6 cellular contexts compared by ENCODE assay signal in genomic region chr22:37677628-37677974, GRCh38. TPM values are rescaled to one million over a fixed set of nuclear protein-coding genes. Genes with fewer than 3 reads are reported as not detected.
DNase-seq lines count a peak whose midpoint lies in the region; ATAC-seq and TF ChIP-seq lines count a peak whose summit lies in the region.
"Not testable (repeated sequence)": the region's sequence is repeated elsewhere in the genome, so short reads cannot be mapped to it uniquely, and the experiment has no call there.

No MANE protein-coding gene starts in this region.

- not testable (repeated sequence) for H3K27me3 ChIP-seq in AG04450 (ENCODE audit: control insufficient read depth, insufficient read depth, low read length); HUES64 (ENCODE audit: insufficient read depth, low read length); duodenal mucosa (ENCODE audit: control insufficient read depth in 1 of 2, insufficient read depth in 2 of 2, low read length in 2 of 2); layer of hippocampus (ENCODE audit: control insufficient read depth, insufficient read depth, low read length); sigmoid colon

- peak overlapping the region; percentile 82 for H3K4me3 Mint-ChIP-seq in activated CD8-positive, alpha-beta T cell treated with anti-CD3 and anti-CD28 coated beads, Interleukin-2, amount 10 ng/mL, durations not matched to agents 7 days and 5 days

- not testable (repeated sequence) for TF ChIP-seq POLR2A in sigmoid colon (IDR thresholded peaks at IDR 0.05)

- H3K36me3 ChIP-seq in HUES64 (ENCODE audit: insufficient read depth, low read length); duodenal mucosa (ENCODE audit: control insufficient read depth in 1 of 2, insufficient read depth in 2 of 2, low read length in 2 of 2): not testable (repeated sequence)
- peaks cover 0 to 18% (median 6%) of the 10 kb centered on the region in 4 donors for H3K36me3 ChIP-seq in sigmoid colon

- H3K4me1 Mint-ChIP-seq in activated CD8-positive, alpha-beta T cell treated with anti-CD3 and anti-CD28 coated beads, Interleukin-2, amount 10 ng/mL, durations not matched to agents 7 days and 5 days (ENCODE audit: low read depth): peaks cover 56% of the 10 kb centered on the region

- peak overlapping the region; percentile 72 for H3K27ac ChIP-seq in AG04450 (ENCODE audit: low read depth, low read length)
- H3K27ac ChIP-seq in HUES64 (ENCODE audit: low read depth, low read length): 0 out of 2 replicates have a peak overlapping the region, but pooled peaks have one; percentile 39
- peak overlapping the region; percentile 89 for H3K27ac ChIP-seq in duodenal mucosa (ENCODE audit: low read depth, low read length)
- peak overlapping the region; percentile 97 for H3K27ac ChIP-seq in layer of hippocampus (ENCODE audit: low read depth, low read length)
- H3K27ac ChIP-seq in sigmoid colon: peak overlapping the region; percentile 92 to 99 (median 95)

- intact Hi-C loops in sigmoid colon (cut with DNase I): loop anchor here (2.0 kb wide), 1 partner anchor 67 kb away; no protein-coding TSS in a partner anchor

- not testable (repeated sequence) for ATAC-seq in activated CD8-positive, alpha-beta T cell treated with anti-CD3 and anti-CD28 coated beads, Interleukin-2, amount 10 ng/mL, durations not matched to agents 7 days and 5 days

- 88% methylated on average over 10 of the region's 11 CpGs for WGBS in HUES64
- WGBS in sigmoid colon, 2 donors: 50 to 66% methylated on average over 11 of the region's 11 CpGs

- H3K9me3 ChIP-seq in AG04450 (ENCODE audit: control insufficient read depth, insufficient read depth, low read length); HUES64 (ENCODE audit: insufficient read depth, low read depth, low read length); duodenal mucosa (ENCODE audit: control insufficient read depth in 1 of 2, low read length in 2 of 2); sigmoid colon: not testable (repeated sequence)

- not testable (repeated sequence) for H3K9me3 Mint-ChIP-seq in activated CD8-positive, alpha-beta T cell treated with anti-CD3 and anti-CD28 coated beads, Interleukin-2, amount 10 ng/mL, durations not matched to agents 7 days and 5 days (ENCODE audit: insufficient read depth)

- CTCF ChIA-PET in AG04450 (lab: Charles Lee): interaction anchor here (10.2 kb wide), 1 partner anchor 34 kb away, joined by 101 read pairs; no protein-coding TSS in a partner anchor
- CTCF ChIA-PET in activated CD8-positive, alpha-beta T cell treated with anti-CD3 and anti-CD28 coated beads, Interleukin-2, amount 10 ng/mL, durations not matched to agents 7 days and 5 days (lab: Charles Lee): interaction anchor here (1.0 to 15.0 kb wide), 7 partner anchors 17 to 69 kb away, joined by 3 to 241 read pairs (median 11); partner anchors contain the start of genes GGA1, PDXP and TRIOBP

- H3K27ac Mint-ChIP-seq in activated CD8-positive, alpha-beta T cell treated with anti-CD3 and anti-CD28 coated beads, Interleukin-2, amount 10 ng/mL, durations not matched to agents 7 days and 5 days: peak overlapping the region; percentile 99

- TF ChIP-seq CTCF in AG04450 (IDR thresholded peaks at IDR 0.05; ENCODE audit: low read depth, low read length); sigmoid colon (IDR thresholded peaks at IDR 0.05): not testable (repeated sequence)

- H3K4me1 ChIP-seq in HUES64 (ENCODE audit: insufficient read depth, low read length): not testable (repeated sequence)
- H3K4me1 ChIP-seq in duodenal mucosa (ENCODE audit: control insufficient read depth in 1 of 2, insufficient read depth in 2 of 2, low read length in 2 of 2): peaks cover 34 to 49% of the 10 kb centered on the region in 2 donors
- peaks cover 0 to 71% (median 62%) of the 10 kb centered on the region in 4 donors for H3K4me1 ChIP-seq in sigmoid colon

- TF ChIP-seq EP300 in sigmoid colon (IDR thresholded peaks at IDR 0.05): not testable (repeated sequence)

- POLR2A ChIA-PET in AG04450 (lab: Yijun Ruan, JAX): interaction anchor here (0.7 to 4.1 kb wide), 6 partner anchors 13 to 64 kb away, joined by 3 to 52 read pairs (median 6); no protein-coding TSS in a partner anchor
- POLR2A ChIA-PET in activated CD8-positive, alpha-beta T cell treated with anti-CD3 and anti-CD28 coated beads, Interleukin-2, amount 10 ng/mL, durations not matched to agents 7 days and 5 days (lab: Charles Lee): interaction anchor here (0.9 to 4.5 kb wide), 8 partner anchors 9 to 131 kb away, joined by 3 to 33 read pairs (median 8); partner anchors contain the start of genes NOL12 and PDXP

- not testable (repeated sequence) for H3K9ac ChIP-seq in HUES64 (ENCODE audit: low read depth, low read length)
- peak overlapping the region in 1 of 2 donors; percentile 72 for H3K9ac ChIP-seq in duodenal mucosa (ENCODE audit: low read depth in 1 of 2, low read length in 2 of 2)

- DNase-seq in AG04450 (ENCODE audit: low read depth, low spot score); activated CD8-positive, alpha-beta T cell treated with anti-CD3 and anti-CD28 coated beads, Interleukin-2, amount 10 ng/mL, durations not matched to agents 7 days and 5 days; sigmoid colon: not testable (repeated sequence)

- not testable (repeated sequence) for H3K27me3 Mint-ChIP-seq in activated CD8-positive, alpha-beta T cell treated with anti-CD3 and anti-CD28 coated beads, Interleukin-2, amount 10 ng/mL, durations not matched to agents 7 days and 5 days (ENCODE audit: low read depth)

- H3K4me3 ChIP-seq in AG04450 (ENCODE audit: low read depth, low read length): peak overlapping the region; percentile 97
- peak overlapping the region; percentile 59 for H3K4me3 ChIP-seq in HUES64 (ENCODE audit: low read length)
- peak overlapping the region; percentile 73 for H3K4me3 ChIP-seq in duodenal mucosa (ENCODE audit: low read depth in 1 of 2, low read length in 2 of 2)
- peak overlapping the region in 3 of 4 donors; percentile 57 to 67 (median 61) for H3K4me3 ChIP-seq in sigmoid colon

- H3K36me3 Mint-ChIP-seq in activated CD8-positive, alpha-beta T cell treated with anti-CD3 and anti-CD28 coated beads, Interleukin-2, amount 10 ng/mL, durations not matched to agents 7 days and 5 days (ENCODE audit: low read depth): peaks cover 25% of the 10 kb centered on the region

RNA-seq across cellular contexts. Expression of gene LGALS1, which starts 2.2 kb away (rescaled TPM):
- polyA plus RNA-seq in AG04450 (2011; rRNA removed) (5,926 and 7,935 TPM in 2 replicates), sigmoid colon (100 to 1,000 TPM; 373 to 487 (median 439) TPM)
- polyA minus RNA-seq in AG04450 (2011; rRNA and poly(A)+ RNA removed): 3,546 and 5,412 TPM in 2 replicates
- polyA plus RNA-seq in HUES64 (2013, experiment 1 of 2): 39.5 TPM
- polyA plus RNA-seq in HUES64 (2013, experiment 2 of 2): 56.4 TPM
- total RNA-seq in activated CD8-positive, alpha-beta T cell treated with anti-CD3 and anti-CD28 coated beads, Interleukin-2, amount 10 ng/mL, durations not matched to agents 7 days and 5 days: 1,000 to 10,000 TPM; 1,444 to 1,502 TPM
- 1,000 to 10,000 TPM in 3 of 4 donors, 100 to 1,000 TPM in 1; 911 to 2,925 (median 2,030) TPM for total RNA-seq in sigmoid colon

RNA-seq across cellular contexts. Expression of gene NOL12, which starts 8.5 kb away (rescaled TPM):
- 10.4 and 11.8 TPM in 2 replicates for polyA plus RNA-seq in AG04450 (2011; rRNA removed)
- polyA minus RNA-seq in AG04450 (2011; rRNA and poly(A)+ RNA removed): 10.9 and 13.9 TPM in 2 replicates
- polyA plus RNA-seq in HUES64 (2013, experiment 1 of 2): 26.8 TPM
- 27.2 TPM for polyA plus RNA-seq in HUES64 (2013, experiment 2 of 2)
- total RNA-seq in activated CD8-positive, alpha-beta T cell treated with anti-CD3 and anti-CD28 coated beads, Interleukin-2, amount 10 ng/mL, durations not matched to agents 7 days and 5 days: 10 to 100 TPM; 42.6 to 45.3 TPM
- total RNA-seq in sigmoid colon: 10 to 100 TPM; 10.7 to 28.2 (median 12.5) TPM
- 10 to 100 TPM; 33.1 to 41.4 (median 41.3) TPM for polyA plus RNA-seq in sigmoid colon

RNA-seq across cellular contexts. Expression of gene PDXP, which starts 19.1 kb away (rescaled TPM):
- 11.7 and 17.7 TPM in 2 replicates for polyA plus RNA-seq in AG04450 (2011; rRNA removed)
- 6.3 and 9.7 TPM in 2 replicates for polyA minus RNA-seq in AG04450 (2011; rRNA and poly(A)+ RNA removed)
- 34.5 TPM for polyA plus RNA-seq in HUES64 (2013, experiment 1 of 2)
- polyA plus RNA-seq in HUES64 (2013, experiment 2 of 2): 38.5 TPM
- total RNA-seq in activated CD8-positive, alpha-beta T cell treated with anti-CD3 and anti-CD28 coated beads, Interleukin-2, amount 10 ng/mL, durations not matched to agents 7 days and 5 days: 10 to 100 TPM; 31.5 to 33.5 TPM
- total RNA-seq in sigmoid colon: 10 to 100 TPM in 2 of 4 donors, 1 to 10 TPM in 2; 7.5 to 12.8 (median 9.6) TPM
- polyA plus RNA-seq in sigmoid colon: 10 to 100 TPM; 30.2 to 51.1 (median 48.6) TPM

RNA-seq across cellular contexts. Expression of gene TRIOBP, which starts 19.2 kb away (rescaled TPM):
- polyA plus RNA-seq in AG04450 (2011; rRNA removed) (37.0 and 76.4 TPM in 2 replicates), sigmoid colon (10 to 100 TPM; 51.7 to 61.5 (median 58.7) TPM)
- 78.8 and 114 TPM in 2 replicates for polyA minus RNA-seq in AG04450 (2011; rRNA and poly(A)+ RNA removed)
- 31.9 TPM for polyA plus RNA-seq in HUES64 (2013, experiment 1 of 2)
- polyA plus RNA-seq in HUES64 (2013, experiment 2 of 2): 39.7 TPM
- total RNA-seq in activated CD8-positive, alpha-beta T cell treated with anti-CD3 and anti-CD28 coated beads, Interleukin-2, amount 10 ng/mL, durations not matched to agents 7 days and 5 days: 10 to 100 TPM; 45.2 to 45.8 TPM
- 100 to 1,000 TPM in 3 of 4 donors, 10 to 100 TPM in 1; 82.8 to 140 (median 128) TPM for total RNA-seq in sigmoid colon

RNA-seq across cellular contexts. Expression of gene SH3BP1, which starts 38.1 kb away (rescaled TPM):
- 8.4 and 11.3 TPM in 2 replicates for polyA plus RNA-seq in AG04450 (2011; rRNA removed)
- polyA minus RNA-seq in AG04450 (2011; rRNA and poly(A)+ RNA removed): 12.8 and 14.4 TPM in 2 replicates
- polyA plus RNA-seq in HUES64 (2013, experiment 1 of 2): 21.7 TPM
- 30.1 TPM for polyA plus RNA-seq in HUES64 (2013, experiment 2 of 2)
- total RNA-seq in activated CD8-positive, alpha-beta T cell treated with anti-CD3 and anti-CD28 coated beads, Interleukin-2, amount 10 ng/mL, durations not matched to agents 7 days and 5 days: 100 to 1,000 TPM; 216 to 218 TPM
- 1 to 10 TPM; 1.4 to 6.9 (median 4.7) TPM for total RNA-seq in sigmoid colon
- 10 to 100 TPM; 35.4 to 71.2 (median 58.5) TPM for polyA plus RNA-seq in sigmoid colon

Comparison
In these comparisons a context has a peak if more than half of its experiments do, and no peak if none do; other contexts are left out.
1. H3K27ac ChIP-seq: peak in every context shown above with its lines; median percentile 97 in layer of hippocampus; 95 in sigmoid colon; 89 in duodenal mucosa; 72 in AG04450; 39 in HUES64.